8 cellular contexts compared by ENCODE assay signal in the genomic region with DNA sequence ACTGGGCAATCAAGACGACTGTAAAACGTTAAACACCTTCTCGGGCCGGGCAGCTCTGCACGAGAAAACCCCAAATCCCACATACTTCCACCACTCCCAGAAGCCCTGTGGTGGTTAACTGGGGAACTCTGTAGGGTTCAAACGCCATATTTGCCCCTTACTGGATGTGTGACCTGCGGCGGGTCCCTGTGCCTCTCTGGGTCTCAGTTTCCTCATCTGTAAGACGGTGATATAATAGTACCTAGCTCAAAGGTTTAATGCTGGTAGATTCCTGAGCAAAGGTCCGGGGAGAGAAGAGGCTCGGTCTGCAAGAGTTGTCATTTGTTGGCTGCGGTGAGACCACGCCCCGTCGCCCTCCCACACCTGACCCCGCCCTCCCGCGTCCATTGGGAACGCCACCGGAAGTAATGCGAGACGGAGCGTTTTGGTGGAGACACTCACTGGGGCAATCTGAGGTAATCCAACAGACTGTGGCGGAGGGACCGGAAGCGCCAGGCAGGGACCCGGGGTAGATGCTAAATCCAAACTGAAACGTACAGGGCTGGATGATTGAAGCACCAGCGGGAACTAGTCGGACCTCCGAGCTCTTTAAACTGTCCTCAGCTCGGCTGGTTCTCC. TPM values are rescaled to one million over a fixed set of nuclear protein-coding genes. Genes with fewer than 3 reads are reported as not detected.
DNase-seq lines count a peak whose midpoint lies in the region; FAIRE-seq and TF ChIP-seq lines count a peak whose summit lies in the region.

No MANE protein-coding gene starts in this region.

- H3K27me3 ChIP-seq in SJSA1 (replicated peaks) (no peaks in the 10 kb centered on the region), neuron (ENCODE audit: insufficient read depth, low read length) (no peaks in the 10 kb centered on the region)

- no peaks in the 10 kb centered on the region for H3K27me3 Mint-ChIP-seq in activated naive CD4-positive, alpha-beta T cell treated with anti-CD3 and anti-CD28 coated beads for 36 hours (ENCODE audit: low read depth)

- H3K4me1 ChIP-seq in SJSA1 (replicated peaks) = peaks cover 14% of the 10 kb centered on the region
- H3K4me1 ChIP-seq in neuron (ENCODE audit: insufficient read depth, low read length) = peaks cover 22% of the 10 kb centered on the region

- H3K36me3 Mint-ChIP-seq in activated naive CD4-positive, alpha-beta T cell treated with anti-CD3 and anti-CD28 coated beads for 36 hours (ENCODE audit: low read depth) = no peaks in the 10 kb centered on the region

- peak overlapping the region; percentile 100 for H3K27ac Mint-ChIP-seq in activated naive CD4-positive, alpha-beta T cell treated with anti-CD3 and anti-CD28 coated beads for 36 hours

- H3K9me3 ChIP-seq in SJSA1 (replicated peaks) = no peaks in the 10 kb centered on the region
- no peaks in the 10 kb centered on the region for H3K9me3 ChIP-seq in neuron (ENCODE audit: low read length)

- H3K4me3 Mint-ChIP-seq in activated naive CD4-positive, alpha-beta T cell treated with anti-CD3 and anti-CD28 coated beads for 36 hours = peak overlapping the region; percentile 90

- intact Hi-C loops in activated naive CD4-positive, alpha-beta T cell treated with anti-CD3 and anti-CD28 coated beads for 36 hours (cut with micrococcal nuclease) = loop anchor here (1.0 to 10.0 kb wide), 12 partner anchors 27 to 740 kb away; a partner anchor contains a TSS

- peaks cover 44% of the 10 kb centered on the region for H3K36me3 ChIP-seq in SJSA1
- peaks cover 11% of the 10 kb centered on the region for H3K36me3 ChIP-seq in neuron (ENCODE audit: insufficient read depth, low read length)

- no peak for FAIRE-seq in frontal cortex (lab: Jason Lieb, UNC)

- peaks cover 33% of the 10 kb centered on the region for H3K4me1 Mint-ChIP-seq in activated naive CD4-positive, alpha-beta T cell treated with anti-CD3 and anti-CD28 coated beads for 36 hours (ENCODE audit: low read depth)

- CTCF ChIA-PET in activated naive CD4-positive, alpha-beta T cell treated with anti-CD3 and anti-CD28 coated beads for 36 hours (lab: Charles Lee) = interaction anchor here (0.9 to 1.1 kb wide), 3 partner anchors 180 to 628 kb away, joined by 3 to 4 read pairs (median 3); no protein-coding TSS in a partner anchor

- H3K27ac ChIP-seq in SJSA1 = peak overlapping the region; percentile 94

- no peaks in the 10 kb centered on the region for H3K9me3 Mint-ChIP-seq in activated naive CD4-positive, alpha-beta T cell treated with anti-CD3 and anti-CD28 coated beads for 36 hours

- DNase-seq in GM04503 (ENCODE audit: low read depth) (peak; percentile 90), HFF-Myc (ENCODE audit: extremely low read depth, low read depth) (peak; percentile 95), MV-4-11 (lab: John Stamatoyannopoulos, UW) (peak; percentile 97), SJSA1 (ENCODE audit: low read depth in 1 of 2, low spot score in 2 of 2) (peak; percentile 90 to 97), frontal cortex (ENCODE audit: low spot score in 2 of 2) (peak; percentile 89 to 93), stromal cell of bone marrow (ENCODE audit: low read depth) (peak; percentile 97)
- peak; percentile 100 for DNase-seq in activated naive CD4-positive, alpha-beta T cell treated with anti-CD3 and anti-CD28 coated beads for 36 hours

- H2AFZ ChIP-seq in neuron (ENCODE audit: low read depth, low read length) = peak overlapping the region; percentile 100

- H3K4me3 ChIP-seq in HFF-Myc (replicated peaks; ENCODE audit: low read depth, low read length) (peak overlapping the region; percentile 60), SJSA1 (peak overlapping the region; percentile 90), neuron (ENCODE audit: low read length) (peak overlapping the region; percentile 87)

- TF ChIP-seq CTCF in HFF-Myc (IDR thresholded peaks at IDR 0.05; ENCODE audit: low read depth, low read length, missing control alignments) = no peak

RNA-seq across cellular contexts. Expression of a gene that starts 0.7 kb away (rescaled TPM):
- total RNA-seq in SJSA1 (2014; rRNA removed; shearing (Covaris generic)) = 16.3 and 23.4 TPM in 2 replicates
- total RNA-seq in activated naive CD4-positive, alpha-beta T cell treated with anti-CD3 and anti-CD28 coated beads for 36 hours = 10 to 100 TPM; 26.8 to 27.7 TPM
- 4.5 TPM for total RNA-seq in frontal cortex

RNA-seq across cellular contexts. Expression of a gene that starts 6.1 kb away (rescaled TPM):
- 263 and 326 TPM in 2 replicates for total RNA-seq in SJSA1 (2014; rRNA removed; shearing (Covaris generic))
- total RNA-seq in activated naive CD4-positive, alpha-beta T cell treated with anti-CD3 and anti-CD28 coated beads for 36 hours = 100 to 1,000 TPM; 159 to 177 TPM
- total RNA-seq in frontal cortex = 24.9 TPM

RNA-seq across cellular contexts. Expression of a gene that starts 8.1 kb away (rescaled TPM):
- 11.0 and 11.5 TPM in 2 replicates for total RNA-seq in SJSA1 (2014; rRNA removed; shearing (Covaris generic))
- total RNA-seq in activated naive CD4-positive, alpha-beta T cell treated with anti-CD3 and anti-CD28 coated beads for 36 hours = 1 to 10 TPM; 5.1 to 5.9 TPM
- 17.5 TPM for total RNA-seq in frontal cortex

Comparison
In these comparisons a context has a peak if more than half of its experiments do, and no peak if none do; other contexts are left out.
1. Peak in every context shown above with its lines: DNase-seq, H3K4me3 ChIP-seq and H3K27ac ChIP-seq.